8 cellular contexts compared by ENCODE assay signal in the genomic region with DNA sequence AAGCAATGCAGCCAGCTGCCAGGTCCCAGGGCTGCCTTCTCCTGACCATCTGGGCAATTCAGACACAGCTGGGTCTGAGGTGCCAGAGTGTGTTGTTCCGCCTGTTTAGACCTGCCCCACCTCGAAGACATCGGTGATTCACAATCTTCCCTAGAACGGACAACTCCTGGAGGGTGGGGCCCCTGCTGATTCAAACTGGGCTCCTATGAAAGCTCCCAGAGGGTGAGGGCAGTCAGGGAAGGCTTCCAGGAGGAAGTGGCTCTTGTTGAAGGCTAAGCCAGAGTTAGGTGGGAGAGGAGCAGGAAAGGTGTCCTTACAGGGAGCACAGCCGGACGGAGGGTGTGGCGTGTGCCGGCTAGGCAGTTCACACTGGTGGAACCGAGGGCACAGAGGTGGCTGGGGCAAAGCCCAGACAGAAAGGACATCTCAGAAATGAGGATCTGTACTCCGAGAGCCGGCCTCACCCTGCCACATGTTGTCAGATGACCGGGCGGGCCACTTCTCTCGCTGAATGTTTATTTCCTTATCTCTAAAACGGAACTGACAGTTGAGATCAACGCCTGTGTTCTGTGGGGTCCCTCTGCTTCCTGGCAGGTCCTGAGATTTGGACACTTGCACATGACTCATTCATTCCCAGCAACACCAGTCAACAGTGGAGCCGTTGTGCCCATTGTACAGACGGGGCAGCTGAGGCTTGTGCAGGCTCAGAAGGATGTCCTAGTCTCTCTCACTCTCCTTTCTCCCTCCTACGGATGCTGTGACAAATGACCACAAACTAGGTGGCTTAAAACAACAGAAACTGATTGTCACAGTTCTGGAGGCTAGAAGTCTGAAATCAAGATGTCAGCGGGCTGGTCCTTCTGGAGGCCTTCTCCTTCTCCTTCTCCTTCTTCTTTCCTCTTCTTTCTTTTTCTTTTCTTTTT. TPM values are rescaled to one million over a fixed set of nuclear protein-coding genes. Genes with fewer than 3 reads are reported as not detected.
DNase-seq lines count a peak whose midpoint lies in the region; ATAC-seq and TF ChIP-seq lines count a peak whose summit lies in the region.

No MANE protein-coding gene starts in this region.

- H3K23ac ChIP-seq in mesenchymal stem cell (ENCODE audit: low read length in 2 of 2) = no peak overlapping the region

- H4K8ac ChIP-seq in mesenchymal stem cell (ENCODE audit: low read length) = no peak overlapping the region

- DNase-seq in mesenchymal stem cell (peak; percentile 66), DMS153 treated with DMSO at 0.1 percent for 48 hours (lab: John Stamatoyannopoulos, UW; ENCODE audit: unreplicated experiment) (no peak), NCI-H226 (no peak), amniotic stem cell (lab: John Stamatoyannopoulos, UW) (no peak)

- H4K20me1 ChIP-seq in DOHH2 (ENCODE audit: control insufficient read depth, insufficient read depth, low read depth, low read length) = no peaks in the 10 kb centered on the region

- H3K27me3 ChIP-seq in DOHH2 (ENCODE audit: control insufficient read depth, low read length) (no peaks in the 10 kb centered on the region), mesenchymal stem cell (ENCODE audit: control insufficient read depth in 1 of 2, insufficient read depth in 1 of 2, low read length in 2 of 2) (peaks cover 0 to 6% of the 10 kb centered on the region in 2 experiments)

- H3K9me2 ChIP-seq in DOHH2 (replicated peaks; ENCODE audit: control insufficient read depth, low read length) = no peaks in the 10 kb centered on the region

- H3K9me3 Mint-ChIP-seq in activated T-helper 17 cell treated with anti-CD3 and anti-CD28 coated beads, Interleukin-2, amount 50 U/mL, for 72 hours = no peaks in the 10 kb centered on the region

- H4K91ac ChIP-seq in mesenchymal stem cell (ENCODE audit: low read length) = no peak overlapping the region

- H3K27me3 Mint-ChIP-seq in activated T-helper 17 cell treated with anti-CD3 and anti-CD28 coated beads, Interleukin-2, amount 50 U/mL, for 72 hours = no peaks in the 10 kb centered on the region

- no peak overlapping the region for H3K9ac ChIP-seq in mesenchymal stem cell (ENCODE audit: low read length)

- WGBS in mesenchymal stem cell = 55% methylated on average over 20 of the region's 20 CpGs

- no peaks in the 10 kb centered on the region for H3K36me3 Mint-ChIP-seq in activated T-helper 17 cell treated with anti-CD3 and anti-CD28 coated beads, Interleukin-2, amount 50 U/mL, for 72 hours (ENCODE audit: low read depth)

- H3K4me3 ChIP-seq in DOHH2 (ENCODE audit: low read length) (peak overlapping the region; percentile 28), mesenchymal stem cell (ENCODE audit: insufficient read depth in 1 of 2, low read depth in 1 of 2, low read length in 2 of 2) (no peak overlapping the region)

- H2AK5ac ChIP-seq in mesenchymal stem cell (ENCODE audit: low read length, severe bottlenecking) = peak overlapping the region; percentile 3

- peaks cover 10% of the 10 kb centered on the region for H3F3A ChIP-seq in DOHH2 (ENCODE audit: control insufficient read depth, insufficient read depth)

- H3K36me3 ChIP-seq in DOHH2 (ENCODE audit: control insufficient read depth, low read length) (no peaks in the 10 kb centered on the region), mesenchymal stem cell (ENCODE audit: control insufficient read depth in 1 of 2, insufficient read depth in 2 of 2, low read depth in 1 of 2, low read length in 2 of 2) (no peaks in the 10 kb centered on the region)

- no peak overlapping the region for H2BK5ac ChIP-seq in mesenchymal stem cell (ENCODE audit: low read depth, low read length, poor library complexity, severe bottlenecking)

- peak; percentile 47 for ATAC-seq in HG03432 (IDR thresholded peaks at IDR 0.05; ENCODE audit: unreplicated experiment)
- ATAC-seq in activated T-helper 17 cell treated with anti-CD3 and anti-CD28 coated beads, Interleukin-2, amount 50 U/mL, for 72 hours (replicated peaks) = peak; percentile 94
- ATAC-seq in GM18511 (IDR thresholded peaks at IDR 0.05; ENCODE audit: unreplicated experiment) = no peak

- H3K14ac ChIP-seq in mesenchymal stem cell (ENCODE audit: low read length in 2 of 2) = peak overlapping the region in 1 of 2 experiments; percentile 58

- H3K18ac ChIP-seq in mesenchymal stem cell (ENCODE audit: low read depth in 1 of 2, low read length in 2 of 2) = peak overlapping the region; percentile 4 to 70

- H3K4me1 ChIP-seq in DOHH2 (ENCODE audit: control insufficient read depth, low read length) (peaks cover 79% of the 10 kb centered on the region), mesenchymal stem cell (ENCODE audit: control insufficient read depth, insufficient read depth, low read depth, low read length) (peaks cover 28% of the 10 kb centered on the region)

- no peaks in the 10 kb centered on the region for H3K9me3 ChIP-seq in DOHH2 (ENCODE audit: control insufficient read depth, insufficient read depth, low read length)
- H3K9me3 ChIP-seq in mesenchymal stem cell (ENCODE audit: control insufficient read depth, low read length) = no peaks in the 10 kb centered on the region

- no peak overlapping the region for H2AFZ ChIP-seq in mesenchymal stem cell (ENCODE audit: low read depth, low read length)

- H3K4ac ChIP-seq in mesenchymal stem cell (ENCODE audit: low read depth in 1 of 2, low read length in 2 of 2) = peak overlapping the region in 1 of 2 experiments; percentile 33

- H2BK12ac ChIP-seq in mesenchymal stem cell (ENCODE audit: low read length in 2 of 2) = peak overlapping the region; percentile 44 to 87

- no peak overlapping the region for H2BK120ac ChIP-seq in mesenchymal stem cell (ENCODE audit: low read depth, low read length)

- peak overlapping the region; percentile 63 for H3K27ac Mint-ChIP-seq in activated T-helper 17 cell treated with anti-CD3 and anti-CD28 coated beads, Interleukin-2, amount 50 U/mL, for 72 hours

- H3K27ac ChIP-seq in DOHH2 (ENCODE audit: low read depth, low read length) (peak overlapping the region; percentile 20), mesenchymal stem cell (ENCODE audit: low read length, poor library complexity, severe bottlenecking) (no peak overlapping the region)

- no peaks in the 10 kb centered on the region for H3K79me1 ChIP-seq in mesenchymal stem cell (replicated peaks; ENCODE audit: low read length, poor library complexity, severe bottlenecking)

- peak overlapping the region; percentile 17 for H3K4me3 Mint-ChIP-seq in activated T-helper 17 cell treated with anti-CD3 and anti-CD28 coated beads, Interleukin-2, amount 50 U/mL, for 72 hours

- H3K4me2 ChIP-seq in DOHH2 (ENCODE audit: low read length) (peak overlapping the region; percentile 49), mesenchymal stem cell (ENCODE audit: low read length, poor library complexity, severe bottlenecking) (no peak overlapping the region)

- no peaks in the 10 kb centered on the region for H3K79me2 ChIP-seq in DOHH2 (ENCODE audit: control insufficient read depth, low read length)

- TF ChIP-seq CTCF in DOHH2 (IDR thresholded peaks at IDR 0.05; ENCODE audit: low read depth, low read length, poor library complexity, severe bottlenecking) = no peak

- no peak overlapping the region for H2BK15ac ChIP-seq in mesenchymal stem cell (ENCODE audit: low read depth, poor library complexity, severe bottlenecking)

- H3K4me1 Mint-ChIP-seq in activated T-helper 17 cell treated with anti-CD3 and anti-CD28 coated beads, Interleukin-2, amount 50 U/mL, for 72 hours = peaks cover 8% of the 10 kb centered on the region

RNA-seq across cellular contexts. Expression of a gene that starts 26.9 kb away (rescaled TPM):
- 10 to 100 TPM; 66.0 to 82.9 TPM for total RNA-seq in activated T-helper 17 cell treated with anti-CD3 and anti-CD28 coated beads, Interleukin-2, amount 50 U/mL, for 72 hours
- 137 TPM for polyA plus RNA-seq in mesenchymal stem cell (2013, experiment 1 of 2)
- 138 TPM for polyA plus RNA-seq in mesenchymal stem cell (2013, experiment 2 of 2)

RNA-seq across cellular contexts. Expression of a gene that starts 54.6 kb away (rescaled TPM):
- total RNA-seq in activated T-helper 17 cell treated with anti-CD3 and anti-CD28 coated beads, Interleukin-2, amount 50 U/mL, for 72 hours = 1 to 10 TPM; 3.3 to 4.9 TPM
- polyA plus RNA-seq in mesenchymal stem cell (2013, experiment 1 of 2) = 10.0 TPM
- 10.1 TPM for polyA plus RNA-seq in mesenchymal stem cell (2013, experiment 2 of 2)
